In genomic region chr5:55205001-55205400, GRCh38 we compare ENCODE assay signal across 20 cellular contexts. TPM values are rescaled to one million over a fixed set of nuclear protein-coding genes. Genes with fewer than 3 reads are reported as not detected.
DNase-seq lines count a peak whose midpoint lies in the region; ATAC-seq, FAIRE-seq and TF ChIP-seq lines count a peak whose summit lies in the region.
"Had no signal": no experiment of that assay in that cellular context is flagged by ENCODE, and none has a peak within 500 bp of the region (broad histone marks: within the 10 kb centered on the region; RNA-seq: fewer than 3 reads in every experiment).

No MANE protein-coding gene starts in this region.

- H3K4me2 ChIP-seq in HepG2 (ENCODE audit: low read depth, low read length): no peak overlapping the region
- H3K4me2 ChIP-seq in PC-3 (ENCODE audit: low read length): no peak overlapping the region
- H3K4me2 ChIP-seq: BLaER1 had no signal

- BruUV-seq in HepG2 (replicated peaks; lab: Mats Ljungman, UMichigan) (no TSS peak), PC-3 (replicated peaks; lab: Mats Ljungman, UMichigan) (no TSS peak)

- H3K4me3 ChIP-seq in HepG2 (replicated peaks in 1 of 3; ENCODE audit: insufficient read depth in 1 of 3, low read depth in 2 of 3, low read length in 3 of 3) (no peak overlapping the region), right lobe of liver (no peak overlapping the region), PC-3 (ENCODE audit: low read length) (no peak overlapping the region), Peyer's patch (no peak overlapping the region)
- H3K4me3 ChIP-seq: BLaER1, GM12878 had no signal

- ATAC-seq in HepG2 (no peak), right lobe of liver (no peak), PC-3 (no peak), HG02571 (IDR thresholded peaks at IDR 0.05; ENCODE audit: unreplicated experiment) (no peak)
- ATAC-seq: CD8-positive, alpha-beta T cell; GM12878; HCT116 had no signal

- H3K9me3 ChIP-seq in HepG2 (ENCODE audit: low read length) (no peaks in the 10 kb centered on the region), right lobe of liver (no peaks in the 10 kb centered on the region), PC-3 (ENCODE audit: low read length) (no peaks in the 10 kb centered on the region), Peyer's patch (no peaks in the 10 kb centered on the region)
- H3K9me3 ChIP-seq: BLaER1 had no signal

- H3K4me1 ChIP-seq in HepG2 (ENCODE audit: insufficient read depth, low read length): no peaks in the 10 kb centered on the region
- H3K4me1 ChIP-seq in right lobe of liver: no peaks in the 10 kb centered on the region
- H3K4me1 ChIP-seq in PC-3 (ENCODE audit: insufficient read depth, low read length): no peaks in the 10 kb centered on the region
- H3K4me1 ChIP-seq in Peyer's patch: no peaks in the 10 kb centered on the region

- in situ Hi-C loops in HepG2 (cut with HindIII; ENCODE audit: extremely low pct_ligation_motif_present, low pct_unique_long_range_greater_than_20kb): no loop called here

- no peak for TF ChIP-seq RAD21 in HepG2 (CRISPR knock-in tag; IDR thresholded peaks at IDR 0.05)

- intact Hi-C loops in HepG2 (cut with micrococcal nuclease; ENCODE audit: unreplicated experiment): no loop called here
- intact Hi-C loops in right lobe of liver (cut with DNase I): no loop called here
- intact Hi-C loops in PC-3 (cut with micrococcal nuclease): no loop called here

- TF ChIP-seq CTCF in HepG2 (CRISPR knock-in tag; IDR thresholded peaks at IDR 0.05) (no peak), right lobe of liver (IDR thresholded peaks at IDR 0.05) (no peak), PC-3 (conservative IDR thresholded peaks at IDR 0.05; ENCODE audit: low read depth, low read length) (no peak), Peyer's patch (IDR thresholded peaks at IDR 0.05) (no peak)

- no peaks in the 10 kb centered on the region for H3K79me2 ChIP-seq in HepG2 (ENCODE audit: insufficient read depth, low read length)
- H3K79me2 ChIP-seq in PC-3 (ENCODE audit: low read length): no peaks in the 10 kb centered on the region

- no peaks in the 10 kb centered on the region for H3F3A ChIP-seq in PC-3 (ENCODE audit: low read length, unreplicated experiment)

- no peak for TF ChIP-seq EP300 in HepG2 (IDR thresholded peaks at IDR 0.05; ENCODE audit: low read depth in 2 of 2, low read length in 2 of 2)
- no peak for TF ChIP-seq EP300 in HepG2 (CRISPR knock-in tag; IDR thresholded peaks at IDR 0.05; ENCODE audit: borderline replicate concordance)

- TF ChIP-seq POLR2A in HepG2 (IDR thresholded peaks at IDR 0.05; ENCODE audit: insufficient read depth in 1 of 2, low read depth in 2 of 2, low read length in 2 of 2): no peak
- TF ChIP-seq POLR2A in right lobe of liver (IDR thresholded peaks at IDR 0.05): no peak
- TF ChIP-seq POLR2A in Peyer's patch (IDR thresholded peaks at IDR 0.05): no peak

- POLR2A ChIA-PET in HepG2 (lab: Yijun Ruan, JAX): no interaction called here
- POLR2A ChIA-PET in PC-3 (lab: Charles Lee; ENCODE audit: unreplicated experiment): no interaction called here

- CTCF ChIA-PET in HepG2 (lab: Yijun Ruan, JAX; ENCODE audit: low intra/inter-chr PET ratio, low total read pairs): no interaction called here
- CTCF ChIA-PET in PC-3 (lab: Charles Lee): no interaction called here

- H3K9me2 ChIP-seq in PC-3 (replicated peaks; ENCODE audit: low read length): no peaks in the 10 kb centered on the region

- DNase-seq in HepG2 (ENCODE audit: low spot score) (no peak), right lobe of liver (no peak), PC-3 (peak; percentile 20), dermis microvascular lymphatic vessel endothelial cell (ENCODE audit: low read depth in 2 of 2) (peak; percentile 8 to 11), C1 segment of cervical spinal cord (lab: John Stamatoyannopoulos, UW) (no peak), Peyer's patch (no peak)
- DNase-seq: Calu3; CD8-positive, alpha-beta T cell; DND-41; EL; GOT3; H7; HFFc6 had no signal

- H3K36me3 ChIP-seq in HepG2 (replicated peaks in 1 of 2; ENCODE audit: control insufficient read depth in 1 of 2, insufficient read depth in 2 of 2, low read length in 2 of 2): no peaks in the 10 kb centered on the region
- H3K36me3 ChIP-seq in right lobe of liver: no peaks in the 10 kb centered on the region
- H3K36me3 ChIP-seq in PC-3 (ENCODE audit: low read depth, low read length): no peaks in the 10 kb centered on the region
- no peaks in the 10 kb centered on the region for H3K36me3 ChIP-seq in Peyer's patch
- H3K36me3 ChIP-seq: BLaER1 had no signal

- H2AFZ ChIP-seq in HepG2 (ENCODE audit: low read length) (no peak overlapping the region), PC-3 (ENCODE audit: low read length) (no peak overlapping the region)

- H3K27ac ChIP-seq in HepG2 (ENCODE audit: extremely low read length, insufficient read depth, low read length) (no peak overlapping the region), right lobe of liver (no peak overlapping the region), PC-3 (ENCODE audit: low read length) (no peak overlapping the region), Peyer's patch (no peak overlapping the region)
- H3K27ac ChIP-seq: BLaER1 had no signal

- H4K20me1 ChIP-seq in HepG2 (ENCODE audit: insufficient read depth, low read length) (no peaks in the 10 kb centered on the region), PC-3 (ENCODE audit: low read length) (no peaks in the 10 kb centered on the region)
- H4K20me1 ChIP-seq: BLaER1 had no signal

- peaks cover 0 to 6% of the 10 kb centered on the region in 2 experiments; a peak in 1 of 5 replicates for H3K27me3 ChIP-seq in HepG2 (ENCODE audit: control insufficient read depth in 1 of 2, insufficient read depth in 2 of 2, low read length in 2 of 2)
- H3K27me3 ChIP-seq in right lobe of liver: no peaks in the 10 kb centered on the region
- no peaks in the 10 kb centered on the region for H3K27me3 ChIP-seq in PC-3 (ENCODE audit: low read length)
- H3K27me3 ChIP-seq in Peyer's patch: no peaks in the 10 kb centered on the region
- H3K27me3 ChIP-seq: BLaER1 had no signal

- no peak overlapping the region for H3K9ac ChIP-seq in HepG2 (ENCODE audit: insufficient read depth, low read depth, low read length)
- H3K9ac ChIP-seq in PC-3 (ENCODE audit: low read length): no peak overlapping the region
- H3K9ac ChIP-seq: BLaER1 had no signal

- FAIRE-seq in HepG2 (lab: Jason Lieb, UNC): no peak
- FAIRE-seq: A204.1, GM12878 had no signal

- WGBS in HepG2 (ENCODE audit: low lambda C conversion rate): 40% methylated on average over 2 of the region's 2 CpGs
- WGBS in right lobe of liver (ENCODE audit: insufficient coverage, low coverage, low lambda C conversion rate, missing lambda C conversion rate): 44% methylated on average over 2 of the region's 2 CpGs

RNA-seq across cellular contexts. Expression of gene MCIDAS, which starts 22.1 kb away (rescaled TPM):
- not detected in 2 replicates for total RNA-seq in HepG2 (2016; rRNA removed; fragmentation: Illumina TruSeq; extraction: Trizol)
- not detected in 2 replicates for total RNA-seq in HepG2 (2016; cell fraction: cytosol; rRNA removed; fragmentation: Illumina TruSeq; extraction: Trizol; ENCODE audit: low read depth)
- total RNA-seq in HepG2 (2016; cell fraction: insoluble cytoplasmic fraction; rRNA removed; fragmentation: Illumina TruSeq; extraction: Trizol): not detected in 2 replicates
- not detected in 2 replicates for total RNA-seq in HepG2 (2016; cell fraction: membrane; rRNA removed; fragmentation: Illumina TruSeq; extraction: Trizol)
- total RNA-seq in HepG2 (2016; cell fraction: nucleus; rRNA removed; fragmentation: Illumina TruSeq; extraction: Trizol): not detected in 2 replicates
- 0.04 TPM in 1 of 2 replicates, not detected in the other for polyA plus RNA-seq in HepG2 (2011; rRNA removed)
- polyA plus RNA-seq in HepG2 (2011; cell fraction: cytosol; rRNA removed): not detected in 2 replicates
- polyA plus RNA-seq in HepG2 (2011; cell fraction: nucleus; rRNA removed): not detected in 2 replicates
- not detected in 2 replicates for polyA plus RNA-seq in HepG2 (2012)
- polyA plus RNA-seq in HepG2 (2016; cell fraction: cytosol; fragmentation: Illumina TruSeq; extraction: Trizol; ENCODE audit: low read depth): not detected in 2 replicates
- not detected in 2 replicates for polyA plus RNA-seq in HepG2 (2016; cell fraction: insoluble cytoplasmic fraction; fragmentation: Illumina TruSeq; extraction: Trizol; ENCODE audit: low read depth)
- polyA plus RNA-seq in HepG2 (2016; cell fraction: membrane; fragmentation: Illumina TruSeq; extraction: Trizol; ENCODE audit: low read depth): not detected in 2 replicates
- not detected in 2 replicates for polyA plus RNA-seq in HepG2 (2016; cell fraction: nucleus; fragmentation: Illumina TruSeq; extraction: Trizol; ENCODE audit: insufficient read depth, low read depth)
- polyA minus RNA-seq in HepG2 (2011; rRNA and poly(A)+ RNA removed; ENCODE audit: low replicate concordance): 7.2 TPM in 1 of 2 replicates, not detected in the other
- not detected in 2 replicates for polyA minus RNA-seq in HepG2 (2011; cell fraction: cytosol; rRNA and poly(A)+ RNA removed)
- not detected in 2 replicates for polyA minus RNA-seq in HepG2 (2011; cell fraction: nucleus; rRNA and poly(A)+ RNA removed)
- total RNA-seq in right lobe of liver: not detected
- total RNA-seq in PC-3 (2014; rRNA removed): 1.6 and 3.3 TPM in 2 replicates
- total RNA-seq in dermis microvascular lymphatic vessel endothelial cell: not detected in 2 replicates
- total RNA-seq in Peyer's patch: not detected
- total RNA-seq: CD8-positive, alpha-beta T cell; GM12878; H7; HFFc6 had no signal
- polyA plus RNA-seq: AG04450, GM12878 had no signal

RNA-seq across cellular contexts. Expression of gene CCNO, which starts 28.4 kb away (rescaled TPM):
- total RNA-seq in HepG2 (2016; rRNA removed; fragmentation: Illumina TruSeq; extraction: Trizol): 0.07 TPM in 1 of 2 replicates, not detected in the other
- not detected in 2 replicates for total RNA-seq in HepG2 (2016; cell fraction: cytosol; rRNA removed; fragmentation: Illumina TruSeq; extraction: Trizol; ENCODE audit: low read depth)
- total RNA-seq in HepG2 (2016; cell fraction: insoluble cytoplasmic fraction; rRNA removed; fragmentation: Illumina TruSeq; extraction: Trizol): not detected in 2 replicates
- total RNA-seq in HepG2 (2016; cell fraction: membrane; rRNA removed; fragmentation: Illumina TruSeq; extraction: Trizol): not detected in 2 replicates
- total RNA-seq in HepG2 (2016; cell fraction: nucleus; rRNA removed; fragmentation: Illumina TruSeq; extraction: Trizol): not detected in 2 replicates
- polyA plus RNA-seq in HepG2 (2011; rRNA removed): not detected in 2 replicates
- not detected in 2 replicates for polyA plus RNA-seq in HepG2 (2011; cell fraction: cytosol; rRNA removed)
- not detected in 2 replicates for polyA plus RNA-seq in HepG2 (2011; cell fraction: nucleus; rRNA removed)
- not detected in 2 replicates for polyA plus RNA-seq in HepG2 (2012)
- not detected in 2 replicates for polyA plus RNA-seq in HepG2 (2016; cell fraction: cytosol; fragmentation: Illumina TruSeq; extraction: Trizol; ENCODE audit: low read depth)
- not detected in 2 replicates for polyA plus RNA-seq in HepG2 (2016; cell fraction: insoluble cytoplasmic fraction; fragmentation: Illumina TruSeq; extraction: Trizol; ENCODE audit: low read depth)
- not detected in 2 replicates for polyA plus RNA-seq in HepG2 (2016; cell fraction: membrane; fragmentation: Illumina TruSeq; extraction: Trizol; ENCODE audit: low read depth)
- not detected in 2 replicates for polyA plus RNA-seq in HepG2 (2016; cell fraction: nucleus; fragmentation: Illumina TruSeq; extraction: Trizol; ENCODE audit: insufficient read depth, low read depth)
- 0.10 and 2.1 TPM in 2 replicates for polyA minus RNA-seq in HepG2 (2011; rRNA and poly(A)+ RNA removed; ENCODE audit: low replicate concordance)
- polyA minus RNA-seq in HepG2 (2011; cell fraction: cytosol; rRNA and poly(A)+ RNA removed): not detected in 2 replicates
- not detected in 2 replicates for polyA minus RNA-seq in HepG2 (2011; cell fraction: nucleus; rRNA and poly(A)+ RNA removed)
- total RNA-seq in right lobe of liver: under 1 TPM in 2 of 6 experiments, not detected in 4; 0.31 to 0.75 TPM
- 3.4 and 5.3 TPM in 2 replicates for total RNA-seq in PC-3 (2014; rRNA removed)
- total RNA-seq in dermis microvascular lymphatic vessel endothelial cell: under 0.01 TPM in 1 of 2 replicates, not detected in the other
- total RNA-seq in Peyer's patch: 1 to 10 TPM in 2 of 4 donors, under 1 TPM in 1, not detected in 1; 0.95 to 3.1 (median 2.5) TPM
- total RNA-seq: CD8-positive, alpha-beta T cell; GM12878 had no signal
- polyA plus RNA-seq: AG04450 had no signal

RNA-seq across cellular contexts. Expression of gene CDC20B, which starts 32.0 kb away (rescaled TPM):
- not detected in 2 replicates for total RNA-seq in HepG2 (2016; rRNA removed; fragmentation: Illumina TruSeq; extraction: Trizol)
- total RNA-seq in HepG2 (2016; cell fraction: cytosol; rRNA removed; fragmentation: Illumina TruSeq; extraction: Trizol; ENCODE audit: low read depth): not detected in 2 replicates
- total RNA-seq in HepG2 (2016; cell fraction: insoluble cytoplasmic fraction; rRNA removed; fragmentation: Illumina TruSeq; extraction: Trizol): not detected in 2 replicates
- total RNA-seq in HepG2 (2016; cell fraction: membrane; rRNA removed; fragmentation: Illumina TruSeq; extraction: Trizol): not detected in 2 replicates
- total RNA-seq in HepG2 (2016; cell fraction: nucleus; rRNA removed; fragmentation: Illumina TruSeq; extraction: Trizol): not detected in 2 replicates
- polyA plus RNA-seq in HepG2 (2011; rRNA removed): not detected in 2 replicates
- not detected in 2 replicates for polyA plus RNA-seq in HepG2 (2011; cell fraction: cytosol; rRNA removed)
- polyA plus RNA-seq in HepG2 (2011; cell fraction: nucleus; rRNA removed): not detected in 2 replicates
- not detected in 2 replicates for polyA plus RNA-seq in HepG2 (2012)
- polyA plus RNA-seq in HepG2 (2016; cell fraction: cytosol; fragmentation: Illumina TruSeq; extraction: Trizol; ENCODE audit: low read depth): not detected in 2 replicates
- not detected in 2 replicates for polyA plus RNA-seq in HepG2 (2016; cell fraction: insoluble cytoplasmic fraction; fragmentation: Illumina TruSeq; extraction: Trizol; ENCODE audit: low read depth)
- polyA plus RNA-seq in HepG2 (2016; cell fraction: membrane; fragmentation: Illumina TruSeq; extraction: Trizol; ENCODE audit: low read depth): not detected in 2 replicates
- polyA plus RNA-seq in HepG2 (2016; cell fraction: nucleus; fragmentation: Illumina TruSeq; extraction: Trizol; ENCODE audit: insufficient read depth, low read depth): not detected in 2 replicates
- polyA minus RNA-seq in HepG2 (2011; rRNA and poly(A)+ RNA removed; ENCODE audit: low replicate concordance): not detected in 2 replicates
- not detected in 2 replicates for polyA minus RNA-seq in HepG2 (2011; cell fraction: cytosol; rRNA and poly(A)+ RNA removed)
- not detected in 2 replicates for polyA minus RNA-seq in HepG2 (2011; cell fraction: nucleus; rRNA and poly(A)+ RNA removed)
- total RNA-seq in right lobe of liver: not detected
- not detected in 2 replicates for total RNA-seq in PC-3 (2014; rRNA removed)
- not detected in 2 replicates for total RNA-seq in dermis microvascular lymphatic vessel endothelial cell
- total RNA-seq in Peyer's patch: not detected
- total RNA-seq: Calu3; CD8-positive, alpha-beta T cell; G401; GM12878; H7 had no signal
- polyA plus RNA-seq: AG04450 had no signal

RNA-seq across cellular contexts. Expression of gene GPX8, which starts 45.0 kb away (rescaled TPM):
- total RNA-seq in HepG2 (2016; rRNA removed; fragmentation: Illumina TruSeq; extraction: Trizol) (0.32 and 0.33 TPM in 2 replicates), right lobe of liver (1 to 10 TPM in 5 of 6 experiments, under 1 TPM in 1; 0.24 to 3.2 (median 1.4) TPM), PC-3 (2014; rRNA removed) (13.0 and 18.3 TPM in 2 replicates), dermis microvascular lymphatic vessel endothelial cell (6.7 and 12.6 TPM in 2 replicates), Peyer's patch (1 to 10 TPM in 3 of 4 donors, under 1 TPM in 1; 0.88 to 5.8 (median 1.3) TPM)
- 0.09 TPM in 1 of 2 replicates, not detected in the other for total RNA-seq in HepG2 (2016; cell fraction: cytosol; rRNA removed; fragmentation: Illumina TruSeq; extraction: Trizol; ENCODE audit: low read depth)
- total RNA-seq in HepG2 (2016; cell fraction: insoluble cytoplasmic fraction; rRNA removed; fragmentation: Illumina TruSeq; extraction: Trizol): 0.30 and 0.41 TPM in 2 replicates
- 0.28 and 0.69 TPM in 2 replicates for total RNA-seq in HepG2 (2016; cell fraction: membrane; rRNA removed; fragmentation: Illumina TruSeq; extraction: Trizol)
- total RNA-seq in HepG2 (2016; cell fraction: nucleus; rRNA removed; fragmentation: Illumina TruSeq; extraction: Trizol): 0.56 TPM in 1 of 2 replicates, not detected in the other
- 0.55 and 0.94 TPM in 2 replicates for polyA plus RNA-seq in HepG2 (2011; rRNA removed)
- polyA plus RNA-seq in HepG2 (2011; cell fraction: cytosol; rRNA removed): 0.21 and 0.35 TPM in 2 replicates
- 0.05 and 0.26 TPM in 2 replicates for polyA plus RNA-seq in HepG2 (2011; cell fraction: nucleus; rRNA removed)
- 0.59 and 1.5 TPM in 2 replicates for polyA plus RNA-seq in HepG2 (2012)
- 0.14 TPM in 1 of 2 replicates, not detected in the other for polyA plus RNA-seq in HepG2 (2016; cell fraction: cytosol; fragmentation: Illumina TruSeq; extraction: Trizol; ENCODE audit: low read depth)
- polyA plus RNA-seq in HepG2 (2016; cell fraction: insoluble cytoplasmic fraction; fragmentation: Illumina TruSeq; extraction: Trizol; ENCODE audit: low read depth): 0.34 and 0.61 TPM in 2 replicates
- 0.31 TPM in 1 of 2 replicates, not detected in the other for polyA plus RNA-seq in HepG2 (2016; cell fraction: membrane; fragmentation: Illumina TruSeq; extraction: Trizol; ENCODE audit: low read depth)
- 0.79 and 0.97 TPM in 2 replicates for polyA plus RNA-seq in HepG2 (2016; cell fraction: nucleus; fragmentation: Illumina TruSeq; extraction: Trizol; ENCODE audit: insufficient read depth, low read depth)
- 0.42 and 10.6 TPM in 2 replicates for polyA minus RNA-seq in HepG2 (2011; rRNA and poly(A)+ RNA removed; ENCODE audit: low replicate concordance)
- 0.18 and 0.20 TPM in 2 replicates for polyA minus RNA-seq in HepG2 (2011; cell fraction: cytosol; rRNA and poly(A)+ RNA removed)
- polyA minus RNA-seq in HepG2 (2011; cell fraction: nucleus; rRNA and poly(A)+ RNA removed): 0.64 and 0.75 TPM in 2 replicates
- total RNA-seq: CD8-positive, alpha-beta T cell; GM12878 had no signal

Comparison
In these comparisons a context has a peak if more than half of its experiments do, and no peak if none do; other contexts are left out.
1. DNase-seq: peak in PC-3 (single experiment) and dermis microvascular lymphatic vessel endothelial cell (2 of 2); none in HepG2 (single experiment), right lobe of liver (0 of 3), C1 segment of cervical spinal cord (0 of 14) and Peyer's patch (0 of 3).